ENCODE assay signal across 19 cellular contexts in the genomic region with DNA sequence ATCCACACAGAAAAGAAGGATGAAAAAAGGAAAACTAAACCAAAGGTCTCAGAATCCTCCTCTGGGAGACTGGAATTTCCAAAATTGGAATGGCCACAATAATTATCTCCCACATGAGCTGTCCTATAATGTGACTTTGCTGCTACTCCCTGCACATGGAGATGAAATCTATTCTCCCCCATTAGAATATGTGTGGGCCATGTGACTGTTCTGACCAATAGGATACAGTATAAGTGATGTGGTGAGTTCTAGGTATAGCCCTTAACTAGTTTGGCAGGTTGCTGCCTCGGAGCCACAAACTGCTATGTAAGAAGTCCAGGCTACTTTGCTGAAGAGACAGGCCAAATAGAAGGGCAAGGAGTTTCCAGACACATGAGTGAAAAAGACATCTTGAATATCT. TPM values are rescaled to one million over a fixed set of nuclear protein-coding genes. Genes with fewer than 3 reads are reported as not detected.
DNase-seq lines count a peak whose midpoint lies in the region; ATAC-seq and TF ChIP-seq lines count a peak whose summit lies in the region.
"Had no signal": no experiment of that assay in that cellular context is flagged by ENCODE, and none has a peak within 500 bp of the region (broad histone marks: within the 10 kb centered on the region; RNA-seq: fewer than 3 reads in every experiment).

No MANE protein-coding gene starts in this region.

- peaks cover 8% of the 10 kb centered on the region for H3K9me3 Mint-ChIP-seq in WTC11
- H3K9me3 Mint-ChIP-seq: activated CD4-positive, alpha-beta T cell treated with anti-CD3 and anti-CD28 coated beads, Interleukin-2, amount 10 ng/mL, durations not matched to agents 7 days and 5 days had no signal

- WGBS in SK-N-SH (ENCODE audit: low lambda C conversion rate), result 100% methylated on average over 1 of the region's 1 CpG

- H3F3A ChIP-seq in SK-N-SH (replicated peaks; ENCODE audit: insufficient read depth), result peaks cover 23% of the 10 kb centered on the region

- ATAC-seq in SK-N-SH treated with all-trans-retinoic acid at 6 μM for 48 hours (no peak), WTC11 (no peak; the same call in 1 of the 2 replicates), GM21717 (IDR thresholded peaks at IDR 0.05; ENCODE audit: unreplicated experiment) (no peak)
- ATAC-seq: left lobe of liver had no signal

- H3K4me3 Mint-ChIP-seq in WTC11, result no peak overlapping the region
- H3K4me3 Mint-ChIP-seq: activated CD4-positive, alpha-beta T cell treated with anti-CD3 and anti-CD28 coated beads, Interleukin-2, amount 10 ng/mL, durations not matched to agents 7 days and 5 days had no signal

- H3K4me3 ChIP-seq in SK-N-SH (ENCODE audit: low read depth in 2 of 2, low read length in 1 of 2), result no peak overlapping the region
- no peak overlapping the region for H3K4me3 ChIP-seq in osteoblast (ENCODE audit: insufficient read depth, low read length)
- H3K4me3 ChIP-seq: GM23248 had no signal

- no peaks in the 10 kb centered on the region for H3K27me3 Mint-ChIP-seq in WTC11 (ENCODE audit: low read depth)
- H3K27me3 Mint-ChIP-seq: activated CD4-positive, alpha-beta T cell treated with anti-CD3 and anti-CD28 coated beads, Interleukin-2, amount 10 ng/mL, durations not matched to agents 7 days and 5 days had no signal

- H3K4me2 ChIP-seq in SK-N-SH (no peak overlapping the region), osteoblast (ENCODE audit: insufficient read depth, low read length) (no peak overlapping the region)

- H4K20me1 ChIP-seq in SK-N-SH (ENCODE audit: insufficient read depth) (no peaks in the 10 kb centered on the region), osteoblast (ENCODE audit: insufficient read depth, low read length) (peaks cover 4% of the 10 kb centered on the region)

- H3K27me3 ChIP-seq in SK-N-SH (ENCODE audit: insufficient read depth), result no peaks in the 10 kb centered on the region
- no peaks in the 10 kb centered on the region for H3K27me3 ChIP-seq in osteoblast (ENCODE audit: insufficient read depth, low read length)

- H3K79me2 ChIP-seq in SK-N-SH (ENCODE audit: insufficient read depth), result peaks cover 99% of the 10 kb centered on the region
- peaks cover 92% of the 10 kb centered on the region for H3K79me2 ChIP-seq in osteoblast (ENCODE audit: insufficient read depth, low read length)

- TF ChIP-seq EP300 in SK-N-SH (IDR thresholded peaks at IDR 0.05; ENCODE audit: borderline replicate concordance in 1 of 2, low read depth in 1 of 2, low read length in 1 of 2), result no peak

- peak; percentile 28 for DNase-seq in SK-N-SH
- DNase-seq in HEK293T (ENCODE audit: extremely low spot score), result peak; percentile 16
- DNase-seq in WTC11 (ENCODE audit: low spot score), result no peak
- peak; percentile 35 for DNase-seq in osteoblast (ENCODE audit: insufficient read length, low spot score, missing footprints)
- no peak for DNase-seq in DMS153 treated with DMSO at 0.1 percent for 48 hours (lab: John Stamatoyannopoulos, UW; ENCODE audit: unreplicated experiment)
- no peak for DNase-seq in SHP77 (lab: John Stamatoyannopoulos, UW)
- DNase-seq: activated CD4-positive, alpha-beta T cell treated with anti-CD3 and anti-CD28 coated beads, Interleukin-2, amount 10 ng/mL, durations not matched to agents 7 days and 5 days; activated CD8-positive, alpha-beta memory T cell treated with anti-CD3 and anti-CD28 coated beads, Interleukin-2, amount 50 U/mL, for 48 hours; caudate nucleus; GM23248; head of caudate nucleus; NCI-H187; small intestine; stimulated activated CD4-positive, alpha-beta T cell treated with anti-CD3 and anti-CD28 coated beads, Interleukin-2, amount 100 ng/mL, for 48 hours; SW 1271 had no signal

- TF ChIP-seq CTCF in SK-N-SH (IDR thresholded peaks at IDR 0.05), result no peak
- no peak for TF ChIP-seq CTCF in WTC11 (IDR thresholded peaks at IDR 0.05)
- TF ChIP-seq CTCF in osteoblast (IDR thresholded peaks at IDR 0.05; ENCODE audit: extremely low read depth, low read depth, low read length), result no peak

- TF ChIP-seq RAD21 in SK-N-SH (IDR thresholded peaks at IDR 0.05; ENCODE audit: low read length), result no peak

- H2AFZ ChIP-seq in SK-N-SH (ENCODE audit: low read depth) (no peak overlapping the region), osteoblast (ENCODE audit: low read length) (no peak overlapping the region)
- H2AFZ ChIP-seq: GM23248 had no signal

- H3K9me2 ChIP-seq in SK-N-SH, result no peaks in the 10 kb centered on the region

- H3K4me1 ChIP-seq in SK-N-SH (ENCODE audit: control insufficient read depth in 1 of 2, insufficient read depth in 2 of 2, low read depth in 1 of 2, low read length in 1 of 2) (peaks cover 0 to 4% of the 10 kb centered on the region in 2 experiments; a peak in 2 of 4 replicates), osteoblast (ENCODE audit: insufficient read depth, low read length) (peaks cover 30% of the 10 kb centered on the region)

- no peak overlapping the region for H3K27ac ChIP-seq in SK-N-SH (ENCODE audit: low read depth in 2 of 2, low read length in 1 of 2)
- no peak overlapping the region for H3K27ac ChIP-seq in osteoblast (ENCODE audit: low read depth, low read length)
- H3K27ac ChIP-seq: C4-2B, GM23248 had no signal

- H3K9me3 ChIP-seq in SK-N-SH (no peaks in the 10 kb centered on the region), osteoblast (ENCODE audit: low read depth, low read length) (no peaks in the 10 kb centered on the region)

- peaks cover 5 to 29% of the 10 kb centered on the region in 2 experiments for H3K36me3 ChIP-seq in SK-N-SH (replicated peaks in 1 of 2; ENCODE audit: control insufficient read depth in 1 of 2, insufficient read depth in 2 of 2, low read length in 1 of 2)
- H3K36me3 ChIP-seq in osteoblast (ENCODE audit: insufficient read depth, low read length), result peaks cover 16% of the 10 kb centered on the region

- peaks cover 43% of the 10 kb centered on the region for H3K4me1 Mint-ChIP-seq in WTC11

- POLR2A ChIA-PET in SK-N-SH (lab: Yijun Ruan, JAX), result no interaction called here
- POLR2A ChIA-PET in HEK293T (lab: Yijun Ruan, JAX), result no interaction called here
- POLR2A ChIA-PET in WTC11 (lab: Charles Lee), result no interaction called here

- no peak overlapping the region for H3K9ac ChIP-seq in SK-N-SH
- H3K9ac ChIP-seq: GM23248 had no signal

- CTCF ChIA-PET in SK-N-SH (lab: Yijun Ruan, JAX) (interaction anchor here (0.9 kb wide), 1 partner anchor 392 kb away, joined by 3 read pairs; no protein-coding TSS in a partner anchor), HEK293T (lab: Yijun Ruan, JAX) (no interaction called here), WTC11 (lab: Charles Lee) (no interaction called here)

- peaks cover 63% of the 10 kb centered on the region for H3K36me3 Mint-ChIP-seq in WTC11

- peak overlapping the region; percentile 74 for H3K27ac Mint-ChIP-seq in WTC11
- H3K27ac Mint-ChIP-seq: activated CD4-positive, alpha-beta T cell treated with anti-CD3 and anti-CD28 coated beads, Interleukin-2, amount 10 ng/mL, durations not matched to agents 7 days and 5 days had no signal

TF ChIP-seq in SK-N-SH, 30 proteins besides CTCF, POLR2A, EP300 and RAD21 (continues in another document):
- TF ChIP-seq, protein P1, sequence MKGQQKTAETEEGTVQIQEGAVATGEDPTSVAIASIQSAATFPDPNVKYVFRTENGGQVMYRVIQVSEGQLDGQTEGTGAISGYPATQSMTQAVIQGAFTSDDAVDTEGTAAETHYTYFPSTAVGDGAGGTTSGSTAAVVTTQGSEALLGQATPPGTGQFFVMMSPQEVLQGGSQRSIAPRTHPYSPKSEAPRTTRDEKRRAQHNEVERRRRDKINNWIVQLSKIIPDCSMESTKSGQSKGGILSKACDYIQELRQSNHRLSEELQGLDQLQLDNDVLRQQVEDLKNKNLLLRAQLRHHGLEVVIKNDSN (IDR thresholded peaks at IDR 0.05; ENCODE audit: borderline replicate concordance, low read depth), result peak; percentile 39; the same call in 1 of the 2 replicates

TF ChIP-seq in SK-N-SH treated with all-trans-retinoic acid at 6 μM for 48 hours, 23 proteins besides CTCF, POLR2A, EP300 and RAD21 (continues in another document):
- no peak for TF ChIP-seq PPARA (CRISPR knock-in tag; IDR thresholded peaks at IDR 0.05; ENCODE audit: borderline replicate concordance)
- TF ChIP-seq ZNF70 (CRISPR knock-in tag; IDR thresholded peaks at IDR 0.05), result no peak
- no peak for TF ChIP-seq ZFP30 (CRISPR knock-in tag; IDR thresholded peaks at IDR 0.05)
- no peak for TF ChIP-seq BACH2 (CRISPR knock-in tag; IDR thresholded peaks at IDR 0.05; ENCODE audit: borderline replicate concordance)

TF ChIP-seq in HEK293T, 16 proteins besides CTCF, POLR2A, EP300 and RAD21:
- TF ChIP-seq BHLHE40 (IDR thresholded peaks at IDR 0.05; ENCODE audit: borderline replicate concordance), result no peak
- TF ChIP-seq L3MBTL2 (conservative IDR thresholded peaks at IDR 0.05), result no peak
- TF ChIP-seq LEF1 (IDR thresholded peaks at IDR 0.05; ENCODE audit: borderline replicate concordance), result no peak
- TF ChIP-seq FOXA1 (IDR thresholded peaks at IDR 0.05), result no peak
- TF ChIP-seq TARDBP (IDR thresholded peaks at IDR 0.05), result no peak
- no peak for TF ChIP-seq FOXK2 (IDR thresholded peaks at IDR 0.05)
- no peak for TF ChIP-seq ELF4 (IDR thresholded peaks at IDR 0.05)
TF ChIP-seq in HEK293T: peak in this region for 0.

RNA-seq across cellular contexts. Expression of a gene that starts 5.2 kb away (rescaled TPM):
- polyA plus RNA-seq in SK-N-SH (2012; rRNA removed), result 4.1 and 5.3 TPM in 2 replicates
- 5.1 and 6.1 TPM in 2 replicates for polyA plus RNA-seq in SK-N-SH (2012; cell fraction: cytosol; rRNA removed)
- polyA plus RNA-seq in SK-N-SH (2012; cell fraction: nucleus; rRNA removed), result 4.1 and 6.0 TPM in 2 replicates
- 32.4 to 38.5 TPM (median 36.8 TPM) in 3 replicates for total RNA-seq in WTC11 (2021)
- total RNA-seq in osteoblast, result 21.5 and 22.1 TPM in 2 replicates

RNA-seq across cellular contexts. Expression of a gene that starts 45.0 kb away (rescaled TPM):
- polyA plus RNA-seq in SK-N-SH (2012; rRNA removed), result 18.8 and 26.1 TPM in 2 replicates
- 24.9 and 28.6 TPM in 2 replicates for polyA plus RNA-seq in SK-N-SH (2012; cell fraction: cytosol; rRNA removed)
- polyA plus RNA-seq in SK-N-SH (2012; cell fraction: nucleus; rRNA removed), result 30.2 and 48.3 TPM in 2 replicates
- total RNA-seq in WTC11 (2021), result 115 to 144 TPM (median 125 TPM) in 3 replicates
- 32.9 and 44.2 TPM in 2 replicates for total RNA-seq in osteoblast

RNA-seq across cellular contexts. Expression of a gene that starts 45.4 kb away (rescaled TPM):
- 10.5 and 17.4 TPM in 2 replicates for polyA plus RNA-seq in SK-N-SH (2012; rRNA removed)
- polyA plus RNA-seq in SK-N-SH (2012; cell fraction: cytosol; rRNA removed), result 15.9 and 19.4 TPM in 2 replicates
- polyA plus RNA-seq in SK-N-SH (2012; cell fraction: nucleus; rRNA removed), result 12.5 and 34.3 TPM in 2 replicates
- total RNA-seq in WTC11 (2021) (26.9 to 29.5 TPM (median 28.0 TPM) in 3 replicates), osteoblast (63.0 and 63.6 TPM in 2 replicates)

Comparison
In these comparisons a context has a peak if more than half of its experiments do, and no peak if none do; other contexts are left out.
1. DNase-seq: peak in SK-N-SH (single experiment), HEK293T (single experiment) and osteoblast (single experiment); none in WTC11 (single experiment), DMS153 treated with DMSO at 0.1 percent for 48 hours (single experiment) and SHP77 (0 of 2).